Comparison of ENCODE assay signal across 27 cellular contexts in genomic region chr15:87347806-87348515, GRCh38.
"Had no signal": no experiment of that assay in that cellular context is flagged by ENCODE, and none has a peak within 500 bp of the region (broad histone marks: within the 10 kb centered on the region; RNA-seq: fewer than 3 reads in every experiment).

No MANE protein-coding gene starts in this region.

- H3K27ac Mint-ChIP-seq: activated naive CD4-positive, alpha-beta T cell treated with anti-CD3 and anti-CD28 coated beads for 36 hours; activated naive CD8-positive, alpha-beta T cell treated with anti-CD3 and anti-CD28 coated beads for 36 hours; naive thymus-derived CD8-positive, alpha-beta T cell; neural progenitor cell had no signal

- ATAC-seq: gastrocnemius medialis; left colon; naive thymus-derived CD8-positive, alpha-beta T cell; psoas muscle had no signal

- H3K27ac ChIP-seq: gastrocnemius medialis, neural progenitor cell, parathyroid adenoma, psoas muscle, sigmoid colon, tibial nerve, VCaP had no signal

- H3K36me3 Mint-ChIP-seq: activated naive CD8-positive, alpha-beta T cell treated with anti-CD3 and anti-CD28 coated beads for 36 hours; naive thymus-derived CD8-positive, alpha-beta T cell; neural progenitor cell had no signal

- H3K36me3 ChIP-seq: gastrocnemius medialis, neural progenitor cell, sigmoid colon, tibial nerve had no signal

- H3K27me3 ChIP-seq: gastrocnemius medialis, neural progenitor cell, sigmoid colon, tibial nerve had no signal

- H3K4me3 ChIP-seq: gastrocnemius medialis, neural progenitor cell, psoas muscle, sigmoid colon, tibial nerve had no signal

- H3K4me3 Mint-ChIP-seq: activated naive CD4-positive, alpha-beta T cell treated with anti-CD3 and anti-CD28 coated beads for 36 hours; activated naive CD8-positive, alpha-beta T cell treated with anti-CD3 and anti-CD28 coated beads for 36 hours; naive thymus-derived CD8-positive, alpha-beta T cell; neural progenitor cell had no signal

- FAIRE-seq: colon, kidney, TTC549 had no signal

- DNase-seq: activated CD4-positive, alpha-beta T cell treated with anti-CD3 and anti-CD28 coated beads for 4 hours; activated CD4-positive, alpha-beta T cell treated with anti-CD3 and anti-CD28 coated beads, Interleukin-2, amount 50 U/mL, for 4 hours; activated CD8-positive, alpha-beta memory T cell treated with anti-CD3 and anti-CD28 coated beads for 24 hours; activated effector memory CD4-positive, alpha-beta T cell treated with anti-CD3 and anti-CD28 coated beads, Interleukin-2, amount 50 U/mL, for 16 hours; activated naive CD4-positive, alpha-beta T cell treated with anti-CD3 and anti-CD28 coated beads for 36 hours; activated naive CD8-positive, alpha-beta T cell treated with anti-CD3 and anti-CD28 coated beads for 36 hours; amniotic stem cell; central memory CD4-positive, alpha-beta T cell; effector CD8-positive, alpha-beta T cell; gastrocnemius medialis; glutamatergic neuron; kidney; left colon; naive thymus-derived CD8-positive, alpha-beta T cell; occipital lobe; psoas muscle; sigmoid colon; stimulated activated CD4-positive, alpha-beta T cell treated with anti-CD3 and anti-CD28 coated beads, Interleukin-15, amount 100 ng/mL, for 24 hours; stimulated activated CD4-positive, alpha-beta T cell treated with anti-CD3 and anti-CD28 coated beads, Interleukin-2, amount 100 ng/mL, for 24 hours; stimulated activated naive CD4-positive, alpha-beta T cell treated with Interleukin-2 at 50 U/mL for 16 hours; T-helper 1 cell had no signal

- H3K9me3 ChIP-seq: gastrocnemius medialis, psoas muscle, sigmoid colon, tibial nerve had no signal

- H3K4me1 ChIP-seq: gastrocnemius medialis, parathyroid adenoma, psoas muscle, sigmoid colon, tibial nerve had no signal

- H3K9me3 Mint-ChIP-seq: activated naive CD4-positive, alpha-beta T cell treated with anti-CD3 and anti-CD28 coated beads for 36 hours; activated naive CD8-positive, alpha-beta T cell treated with anti-CD3 and anti-CD28 coated beads for 36 hours; naive thymus-derived CD8-positive, alpha-beta T cell; neural progenitor cell had no signal

- H3K4me2 ChIP-seq: neural progenitor cell had no signal

- H3K4me1 Mint-ChIP-seq: activated naive CD8-positive, alpha-beta T cell treated with anti-CD3 and anti-CD28 coated beads for 36 hours; naive thymus-derived CD8-positive, alpha-beta T cell had no signal
